Comparison of ENCODE assay signal across 29 cellular contexts in the genomic region with DNA sequence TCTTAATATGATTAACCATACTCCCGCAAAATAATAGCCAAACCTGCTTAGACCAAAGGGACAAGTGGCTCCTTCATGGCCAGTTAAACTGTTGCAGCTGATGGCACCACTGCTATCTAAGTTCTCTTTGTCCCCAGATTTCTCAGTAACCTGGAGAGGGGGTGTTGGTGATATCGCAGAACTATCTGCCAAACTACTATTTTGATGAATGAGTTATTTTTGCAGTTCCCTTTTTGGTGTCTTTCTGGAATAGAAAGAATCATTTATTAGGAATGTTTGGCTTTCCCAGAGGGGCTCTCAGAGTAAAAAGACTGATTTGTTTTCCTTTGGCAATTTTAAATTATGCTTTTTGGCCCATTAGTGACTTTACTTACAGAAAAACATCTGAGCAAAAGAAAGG. TPM values are rescaled to one million over a fixed set of nuclear protein-coding genes. Genes with fewer than 3 reads are reported as not detected.
"Had no signal": no experiment of that assay in that cellular context is flagged by ENCODE, and none has a peak within 500 bp of the region (broad histone marks: within the 10 kb centered on the region; RNA-seq: fewer than 3 reads in every experiment).

No MANE protein-coding gene starts in this region.

- H3K9me3 ChIP-seq: adrenal gland, MG63 had no signal

- H3K36me3 ChIP-seq: adrenal gland, MG63, WERI-Rb-1 had no signal

- ATAC-seq: activated CD8-positive, alpha-beta T cell treated with anti-CD3 and anti-CD28 coated beads for 36 hours; activated naive CD4-positive, alpha-beta T cell treated with anti-CD3 and anti-CD28 coated beads, Interleukin-2, amount 50 U/mL, for 72 hours; activated T-cell treated with anti-CD3 and anti-CD28 coated beads, Interleukin-2, amount 50 U/mL, for 72 hours; activated T-helper 17 cell treated with anti-CD3 and anti-CD28 coated beads, Interleukin-2, amount 50 U/mL, for 72 hours; Panc1 had no signal

- H3K9me3 Mint-ChIP-seq: activated CD4-positive, alpha-beta T cell treated with anti-CD3 and anti-CD28 coated beads, Interleukin-2, amount 10 ng/mL, durations not matched to agents 24 days and 14 days; activated CD8-positive, alpha-beta T cell treated with anti-CD3 and anti-CD28 coated beads for 36 hours; activated naive CD4-positive, alpha-beta T cell treated with anti-CD3 and anti-CD28 coated beads for 36 hours; activated naive CD4-positive, alpha-beta T cell treated with anti-CD3 and anti-CD28 coated beads, Interleukin-2, amount 50 U/mL, for 72 hours; activated T-cell treated with anti-CD3 and anti-CD28 coated beads, Interleukin-2, amount 50 U/mL, for 72 hours; activated T-helper 17 cell treated with anti-CD3 and anti-CD28 coated beads, Interleukin-2, amount 50 U/mL, for 72 hours; brain had no signal

- H3K27ac ChIP-seq: adrenal gland, SK-N-MC, WERI-Rb-1 had no signal

- H3K4me3 Mint-ChIP-seq: activated CD4-positive, alpha-beta T cell treated with anti-CD3 and anti-CD28 coated beads, Interleukin-2, amount 10 ng/mL, durations not matched to agents 24 days and 14 days; activated CD8-positive, alpha-beta T cell treated with anti-CD3 and anti-CD28 coated beads for 36 hours; activated naive CD4-positive, alpha-beta T cell treated with anti-CD3 and anti-CD28 coated beads for 36 hours; activated T-cell treated with anti-CD3 and anti-CD28 coated beads, Interleukin-2, amount 50 U/mL, for 72 hours; activated T-helper 17 cell treated with anti-CD3 and anti-CD28 coated beads, Interleukin-2, amount 50 U/mL, for 72 hours; brain had no signal

- H3K27me3 ChIP-seq: adrenal gland, MG63 had no signal

- DNase-seq: activated CD4-positive, alpha-beta T cell treated with anti-CD3 and anti-CD28 coated beads, Interleukin-2, amount 10 ng/mL, durations not matched to agents 24 days and 14 days; activated CD4-positive, alpha-beta T cell treated with anti-CD3 and anti-CD28 coated beads, Interleukin-2, amount 50 U/mL, for 4 hours; activated CD4-positive, CD25-positive, alpha-beta regulatory T cell; activated CD8-positive, alpha-beta T cell treated with anti-CD3 and anti-CD28 coated beads for 36 hours; activated gamma-delta T cell; activated naive CD4-positive, alpha-beta T cell treated with anti-CD3 and anti-CD28 coated beads for 36 hours; activated T-cell treated with anti-CD3 and anti-CD28 coated beads, Interleukin-2, amount 50 U/mL, for 1 hour; activated T-cell treated with anti-CD3 and anti-CD28 coated beads, Interleukin-2, amount 50 U/mL, for 72 hours; adrenal gland; caudate nucleus; cerebellar nuclear complex; Karpas-422; KBM-7; MG63; NCI-H1048; NCI-H1105 treated with DMSO at 0.1 percent for 48 hours; NCI-H1436; NCI-H1694 treated with DMSO at 0.1 percent for 48 hours; NCI-H2029; NCI-H345; NCI-H524 treated with DMSO at 0.1 percent for 48 hours; T1000; WERI-Rb-1 had no signal

- H3K4me3 ChIP-seq: adrenal gland, MG63, SK-N-MC had no signal

- H3K27me3 Mint-ChIP-seq: activated CD4-positive, alpha-beta T cell treated with anti-CD3 and anti-CD28 coated beads, Interleukin-2, amount 10 ng/mL, durations not matched to agents 24 days and 14 days had no signal

- H3K4me1 ChIP-seq: adrenal gland had no signal

- H3K36me3 Mint-ChIP-seq: activated naive CD4-positive, alpha-beta T cell treated with anti-CD3 and anti-CD28 coated beads, Interleukin-2, amount 50 U/mL, for 72 hours; brain had no signal

- H3K27ac Mint-ChIP-seq: activated CD4-positive, alpha-beta T cell treated with anti-CD3 and anti-CD28 coated beads, Interleukin-2, amount 10 ng/mL, durations not matched to agents 24 days and 14 days; activated CD8-positive, alpha-beta T cell treated with anti-CD3 and anti-CD28 coated beads for 36 hours; activated naive CD4-positive, alpha-beta T cell treated with anti-CD3 and anti-CD28 coated beads for 36 hours; activated naive CD4-positive, alpha-beta T cell treated with anti-CD3 and anti-CD28 coated beads, Interleukin-2, amount 50 U/mL, for 72 hours; activated T-cell treated with anti-CD3 and anti-CD28 coated beads, Interleukin-2, amount 50 U/mL, for 72 hours; activated T-helper 17 cell treated with anti-CD3 and anti-CD28 coated beads, Interleukin-2, amount 50 U/mL, for 72 hours had no signal

RNA-seq across cellular contexts. Expression of a gene that starts 33.0 kb away (rescaled TPM):
- total RNA-seq: activated CD4-positive, alpha-beta T cell treated with anti-CD3 and anti-CD28 coated beads, Interleukin-2, amount 10 ng/mL, durations not matched to agents 24 days and 14 days; activated CD8-positive, alpha-beta T cell treated with anti-CD3 and anti-CD28 coated beads for 36 hours; activated naive CD4-positive, alpha-beta T cell treated with anti-CD3 and anti-CD28 coated beads for 36 hours; activated naive CD4-positive, alpha-beta T cell treated with anti-CD3 and anti-CD28 coated beads, Interleukin-2, amount 50 U/mL, for 72 hours; bronchial epithelial cell had no signal
